In genomic region chr16:70142739-70143138, GRCh38 we compare ENCODE assay signal across 7 cellular contexts. TPM values are rescaled to one million over a fixed set of nuclear protein-coding genes. Genes with fewer than 3 reads are reported as not detected.
"Had no signal": no experiment of that assay in that cellular context is flagged by ENCODE, and none has a peak within 500 bp of the region (broad histone marks: within the 10 kb centered on the region; RNA-seq: fewer than 3 reads in every experiment).

No MANE protein-coding gene starts in this region.

RNA-seq across cellular contexts. Expression of gene CLEC18C, which starts 30.8 kb away (rescaled TPM):
- total RNA-seq: osteocyte, pulmonary artery endothelial cell, right atrium auricular region, sigmoid colon had no signal
- polyA plus RNA-seq: naive thymus-derived CD4-positive, alpha-beta T cell; naive thymus-derived CD8-positive, alpha-beta T cell; right cardiac atrium had no signal
